ENCODE assay signal across 1 cellular context in the genomic region with DNA sequence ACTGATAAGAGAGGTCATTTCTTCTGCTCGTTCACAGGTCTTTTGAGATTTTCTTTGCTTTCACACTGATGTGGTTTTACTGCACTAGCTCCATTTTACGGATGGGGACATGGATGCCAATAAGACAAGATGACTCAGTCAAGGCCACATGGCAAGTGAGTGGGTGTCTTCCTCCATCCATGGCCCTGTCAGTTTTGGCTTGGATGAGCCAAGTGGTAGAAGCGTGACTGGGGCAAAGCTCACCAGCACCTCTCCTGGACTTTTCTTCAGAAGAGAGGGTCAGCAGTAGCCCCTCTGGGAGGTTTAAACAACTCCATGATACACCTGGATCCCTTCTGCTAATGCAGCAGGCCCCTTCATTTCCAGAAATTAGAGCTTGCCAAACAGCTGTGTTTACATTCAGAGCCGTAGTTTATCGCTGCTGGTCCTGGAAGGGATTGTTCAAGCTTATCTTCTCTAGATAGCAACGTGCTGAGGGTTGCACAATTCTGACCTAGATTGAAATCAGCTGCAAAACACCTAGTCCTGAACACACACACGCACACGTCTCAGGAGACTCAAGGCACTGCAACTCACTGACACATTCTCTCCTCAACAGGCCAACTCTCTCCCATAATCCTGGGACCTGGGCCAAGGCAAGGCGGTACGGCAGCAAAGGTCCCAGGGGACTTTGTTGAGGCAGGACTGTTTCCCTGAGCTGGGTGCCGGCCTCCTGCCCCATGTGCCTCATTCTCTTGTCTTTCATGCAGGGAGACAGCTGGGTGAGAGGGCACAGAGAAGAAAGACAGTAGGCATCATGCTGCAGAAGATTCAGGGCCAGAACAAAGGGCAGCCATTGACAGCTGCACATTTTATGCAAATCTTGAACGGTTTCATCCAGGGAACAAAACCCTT.
TF ChIP-seq lines count a peak whose summit lies in the region.

No MANE protein-coding gene starts in this region.

TF ChIP-seq in K562, 482 proteins besides CTCF, POLR2A, EP300 and RAD21 (continued from another document and continues in another):
- TF ChIP-seq, protein P1, sequence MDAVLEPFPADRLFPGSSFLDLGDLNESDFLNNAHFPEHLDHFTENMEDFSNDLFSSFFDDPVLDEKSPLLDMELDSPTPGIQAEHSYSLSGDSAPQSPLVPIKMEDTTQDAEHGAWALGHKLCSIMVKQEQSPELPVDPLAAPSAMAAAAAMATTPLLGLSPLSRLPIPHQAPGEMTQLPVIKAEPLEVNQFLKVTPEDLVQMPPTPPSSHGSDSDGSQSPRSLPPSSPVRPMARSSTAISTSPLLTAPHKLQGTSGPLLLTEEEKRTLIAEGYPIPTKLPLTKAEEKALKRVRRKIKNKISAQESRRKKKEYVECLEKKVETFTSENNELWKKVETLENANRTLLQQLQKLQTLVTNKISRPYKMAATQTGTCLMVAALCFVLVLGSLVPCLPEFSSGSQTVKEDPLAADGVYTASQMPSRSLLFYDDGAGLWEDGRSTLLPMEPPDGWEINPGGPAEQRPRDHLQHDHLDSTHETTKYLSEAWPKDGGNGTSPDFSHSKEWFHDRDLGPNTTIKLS (IDR thresholded peaks at IDR 0.05; ENCODE audit: borderline replicate concordance, low read depth), result no peak
- TF ChIP-seq PTTG1 (tag; IDR thresholded peaks at IDR 0.05; ENCODE audit: low read depth) (no peak), SMAD1 (IDR thresholded peaks at IDR 0.05; ENCODE audit: low read depth, low read length, partially characterized antibody) (no peak), NCOR1 (IDR thresholded peaks at IDR 0.05) (peak; percentile 78), CC2D1A (IDR thresholded peaks at IDR 0.05) (no peak), CREB1 (IDR thresholded peaks at IDR 0.05) (no peak), CREB1 (CRISPR knock-in tag; IDR thresholded peaks at IDR 0.05) (0 out of 2 replicates have a peak, but pooled peaks have one; percentile 13), ZBTB1 (CRISPR knock-in tag; IDR thresholded peaks at IDR 0.05; ENCODE audit: borderline replicate concordance, low read depth) (0 out of 2 replicates have a peak, but pooled peaks have one; percentile 40), MIER1 (IDR thresholded peaks at IDR 0.05; ENCODE audit: low read depth) (no peak), ZNF232 (CRISPR knock-in tag; IDR thresholded peaks at IDR 0.05) (no peak), RBBP5 (IDR thresholded peaks at IDR 0.05; ENCODE audit: borderline replicate concordance, insufficient read depth, low read length, poor library complexity, severe bottlenecking) (no peak), NR3C1 (CRISPR knock-in tag; IDR thresholded peaks at IDR 0.05) (no peak), ETS2 (tag; IDR thresholded peaks at IDR 0.05; ENCODE audit: borderline replicate concordance, poor library complexity, severe bottlenecking) (no peak), PHB (CRISPR knock-in tag; IDR thresholded peaks at IDR 0.05) (no peak), ZNF507 (tag; conservative IDR thresholded peaks at IDR 0.05) (no peak), PYGO2 (tag; IDR thresholded peaks at IDR 0.05) (no peak), ZBTB17 (CRISPR knock-in tag; IDR thresholded peaks at IDR 0.05) (no peak), KAT2B (IDR thresholded peaks at IDR 0.05; ENCODE audit: low read depth, low read length) (no peak), ZBED1 (IDR thresholded peaks at IDR 0.05) (no peak), RUNX1 (IDR thresholded peaks at IDR 0.05; ENCODE audit: low read depth) (no peak), ILF3 (IDR thresholded peaks at IDR 0.05; ENCODE audit: borderline replicate concordance) (no peak), ZNF217 (CRISPR knock-in tag; IDR thresholded peaks at IDR 0.05) (no peak)
- TF ChIP-seq, protein P2, sequence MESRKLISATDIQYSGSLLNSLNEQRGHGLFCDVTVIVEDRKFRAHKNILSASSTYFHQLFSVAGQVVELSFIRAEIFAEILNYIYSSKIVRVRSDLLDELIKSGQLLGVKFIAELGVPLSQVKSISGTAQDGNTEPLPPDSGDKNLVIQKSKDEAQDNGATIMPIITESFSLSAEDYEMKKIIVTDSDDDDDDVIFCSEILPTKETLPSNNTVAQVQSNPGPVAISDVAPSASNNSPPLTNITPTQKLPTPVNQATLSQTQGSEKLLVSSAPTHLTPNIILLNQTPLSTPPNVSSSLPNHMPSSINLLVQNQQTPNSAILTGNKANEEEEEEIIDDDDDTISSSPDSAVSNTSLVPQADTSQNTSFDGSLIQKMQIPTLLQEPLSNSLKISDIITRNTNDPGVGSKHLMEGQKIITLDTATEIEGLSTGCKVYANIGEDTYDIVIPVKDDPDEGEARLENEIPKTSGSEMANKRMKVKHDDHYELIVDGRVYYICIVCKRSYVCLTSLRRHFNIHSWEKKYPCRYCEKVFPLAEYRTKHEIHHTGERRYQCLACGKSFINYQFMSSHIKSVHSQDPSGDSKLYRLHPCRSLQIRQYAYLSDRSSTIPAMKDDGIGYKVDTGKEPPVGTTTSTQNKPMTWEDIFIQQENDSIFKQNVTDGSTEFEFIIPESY (CRISPR knock-in tag; IDR thresholded peaks at IDR 0.05), result no peak
- TF ChIP-seq, protein P3, sequence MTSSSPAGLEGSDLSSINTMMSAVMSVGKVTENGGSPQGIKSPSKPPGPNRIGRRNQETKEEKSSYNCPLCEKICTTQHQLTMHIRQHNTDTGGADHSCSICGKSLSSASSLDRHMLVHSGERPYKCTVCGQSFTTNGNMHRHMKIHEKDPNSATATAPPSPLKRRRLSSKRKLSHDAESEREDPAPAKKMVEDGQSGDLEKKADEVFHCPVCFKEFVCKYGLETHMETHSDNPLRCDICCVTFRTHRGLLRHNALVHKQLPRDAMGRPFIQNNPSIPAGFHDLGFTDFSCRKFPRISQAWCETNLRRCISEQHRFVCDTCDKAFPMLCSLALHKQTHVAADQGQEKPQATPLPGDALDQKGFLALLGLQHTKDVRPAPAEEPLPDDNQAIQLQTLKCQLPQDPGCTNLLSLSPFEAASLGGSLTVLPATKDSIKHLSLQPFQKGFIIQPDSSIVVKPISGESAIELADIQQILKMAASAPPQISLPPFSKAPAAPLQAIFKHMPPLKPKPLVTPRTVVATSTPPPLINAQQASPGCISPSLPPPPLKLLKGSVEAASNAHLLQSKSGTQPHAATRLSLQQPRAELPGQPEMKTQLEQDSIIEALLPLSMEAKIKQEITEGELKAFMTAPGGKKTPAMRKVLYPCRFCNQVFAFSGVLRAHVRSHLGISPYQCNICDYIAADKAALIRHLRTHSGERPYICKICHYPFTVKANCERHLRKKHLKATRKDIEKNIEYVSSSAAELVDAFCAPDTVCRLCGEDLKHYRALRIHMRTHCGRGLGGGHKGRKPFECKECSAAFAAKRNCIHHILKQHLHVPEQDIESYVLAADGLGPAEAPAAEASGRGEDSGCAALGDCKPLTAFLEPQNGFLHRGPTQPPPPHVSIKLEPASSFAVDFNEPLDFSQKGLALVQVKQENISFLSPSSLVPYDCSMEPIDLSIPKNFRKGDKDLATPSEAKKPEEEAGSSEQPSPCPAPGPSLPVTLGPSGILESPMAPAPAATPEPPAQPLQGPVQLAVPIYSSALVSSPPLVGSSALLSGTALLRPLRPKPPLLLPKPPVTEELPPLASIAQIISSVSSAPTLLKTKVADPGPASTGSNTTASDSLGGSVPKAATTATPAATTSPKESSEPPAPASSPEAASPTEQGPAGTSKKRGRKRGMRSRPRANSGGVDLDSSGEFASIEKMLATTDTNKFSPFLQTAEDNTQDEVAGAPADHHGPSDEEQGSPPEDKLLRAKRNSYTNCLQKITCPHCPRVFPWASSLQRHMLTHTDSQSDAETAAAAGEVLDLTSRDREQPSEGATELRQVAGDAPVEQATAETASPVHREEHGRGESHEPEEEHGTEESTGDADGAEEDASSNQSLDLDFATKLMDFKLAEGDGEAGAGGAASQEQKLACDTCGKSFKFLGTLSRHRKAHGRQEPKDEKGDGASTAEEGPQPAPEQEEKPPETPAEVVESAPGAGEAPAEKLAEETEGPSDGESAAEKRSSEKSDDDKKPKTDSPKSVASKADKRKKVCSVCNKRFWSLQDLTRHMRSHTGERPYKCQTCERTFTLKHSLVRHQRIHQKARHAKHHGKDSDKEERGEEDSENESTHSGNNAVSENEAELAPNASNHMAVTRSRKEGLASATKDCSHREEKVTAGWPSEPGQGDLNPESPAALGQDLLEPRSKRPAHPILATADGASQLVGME (CRISPR knock-in tag; IDR thresholded peaks at IDR 0.05), result 0 out of 2 replicates have a peak, but pooled peaks have one; percentile 27
- TF ChIP-seq, protein P4, sequence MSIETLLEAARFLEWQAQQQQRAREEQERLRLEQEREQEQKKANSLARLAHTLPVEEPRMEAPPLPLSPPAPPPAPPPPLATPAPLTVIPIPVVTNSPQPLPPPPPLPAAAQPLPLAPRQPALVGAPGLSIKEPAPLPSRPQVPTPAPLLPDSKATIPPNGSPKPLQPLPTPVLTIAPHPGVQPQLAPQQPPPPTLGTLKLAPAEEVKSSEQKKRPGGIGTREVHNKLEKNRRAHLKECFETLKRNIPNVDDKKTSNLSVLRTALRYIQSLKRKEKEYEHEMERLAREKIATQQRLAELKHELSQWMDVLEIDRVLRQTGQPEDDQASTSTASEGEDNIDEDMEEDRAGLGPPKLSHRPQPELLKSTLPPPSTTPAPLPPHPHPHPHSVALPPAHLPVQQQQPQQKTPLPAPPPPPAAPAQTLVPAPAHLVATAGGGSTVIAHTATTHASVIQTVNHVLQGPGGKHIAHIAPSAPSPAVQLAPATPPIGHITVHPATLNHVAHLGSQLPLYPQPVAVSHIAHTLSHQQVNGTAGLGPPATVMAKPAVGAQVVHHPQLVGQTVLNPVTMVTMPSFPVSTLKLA (conservative IDR thresholded peaks at IDR 0.05), result peak in 1 of 2 experiments; percentile 59; a peak in 2 of 4 replicates
- TF ChIP-seq, protein P5, sequence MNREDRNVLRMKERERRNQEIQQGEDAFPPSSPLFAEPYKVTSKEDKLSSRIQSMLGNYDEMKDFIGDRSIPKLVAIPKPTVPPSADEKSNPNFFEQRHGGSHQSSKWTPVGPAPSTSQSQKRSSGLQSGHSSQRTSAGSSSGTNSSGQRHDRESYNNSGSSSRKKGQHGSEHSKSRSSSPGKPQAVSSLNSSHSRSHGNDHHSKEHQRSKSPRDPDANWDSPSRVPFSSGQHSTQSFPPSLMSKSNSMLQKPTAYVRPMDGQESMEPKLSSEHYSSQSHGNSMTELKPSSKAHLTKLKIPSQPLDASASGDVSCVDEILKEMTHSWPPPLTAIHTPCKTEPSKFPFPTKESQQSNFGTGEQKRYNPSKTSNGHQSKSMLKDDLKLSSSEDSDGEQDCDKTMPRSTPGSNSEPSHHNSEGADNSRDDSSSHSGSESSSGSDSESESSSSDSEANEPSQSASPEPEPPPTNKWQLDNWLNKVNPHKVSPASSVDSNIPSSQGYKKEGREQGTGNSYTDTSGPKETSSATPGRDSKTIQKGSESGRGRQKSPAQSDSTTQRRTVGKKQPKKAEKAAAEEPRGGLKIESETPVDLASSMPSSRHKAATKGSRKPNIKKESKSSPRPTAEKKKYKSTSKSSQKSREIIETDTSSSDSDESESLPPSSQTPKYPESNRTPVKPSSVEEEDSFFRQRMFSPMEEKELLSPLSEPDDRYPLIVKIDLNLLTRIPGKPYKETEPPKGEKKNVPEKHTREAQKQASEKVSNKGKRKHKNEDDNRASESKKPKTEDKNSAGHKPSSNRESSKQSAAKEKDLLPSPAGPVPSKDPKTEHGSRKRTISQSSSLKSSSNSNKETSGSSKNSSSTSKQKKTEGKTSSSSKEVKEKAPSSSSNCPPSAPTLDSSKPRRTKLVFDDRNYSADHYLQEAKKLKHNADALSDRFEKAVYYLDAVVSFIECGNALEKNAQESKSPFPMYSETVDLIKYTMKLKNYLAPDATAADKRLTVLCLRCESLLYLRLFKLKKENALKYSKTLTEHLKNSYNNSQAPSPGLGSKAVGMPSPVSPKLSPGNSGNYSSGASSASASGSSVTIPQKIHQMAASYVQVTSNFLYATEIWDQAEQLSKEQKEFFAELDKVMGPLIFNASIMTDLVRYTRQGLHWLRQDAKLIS (CRISPR knock-in tag; IDR thresholded peaks at IDR 0.05), result 0 out of 2 replicates have a peak, but pooled peaks have one; percentile 24
- TF ChIP-seq, protein P6, sequence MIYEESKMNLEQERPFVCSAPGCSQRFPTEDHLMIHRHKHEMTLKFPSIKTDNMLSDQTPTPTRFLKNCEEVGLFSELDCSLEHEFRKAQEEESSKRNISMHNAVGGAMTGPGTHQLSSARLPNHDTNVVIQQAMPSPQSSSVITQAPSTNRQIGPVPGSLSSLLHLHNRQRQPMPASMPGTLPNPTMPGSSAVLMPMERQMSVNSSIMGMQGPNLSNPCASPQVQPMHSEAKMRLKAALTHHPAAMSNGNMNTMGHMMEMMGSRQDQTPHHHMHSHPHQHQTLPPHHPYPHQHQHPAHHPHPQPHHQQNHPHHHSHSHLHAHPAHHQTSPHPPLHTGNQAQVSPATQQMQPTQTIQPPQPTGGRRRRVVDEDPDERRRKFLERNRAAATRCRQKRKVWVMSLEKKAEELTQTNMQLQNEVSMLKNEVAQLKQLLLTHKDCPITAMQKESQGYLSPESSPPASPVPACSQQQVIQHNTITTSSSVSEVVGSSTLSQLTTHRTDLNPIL (CRISPR knock-in tag; IDR thresholded peaks at IDR 0.05), result no peak
- TF ChIP-seq, protein P7, sequence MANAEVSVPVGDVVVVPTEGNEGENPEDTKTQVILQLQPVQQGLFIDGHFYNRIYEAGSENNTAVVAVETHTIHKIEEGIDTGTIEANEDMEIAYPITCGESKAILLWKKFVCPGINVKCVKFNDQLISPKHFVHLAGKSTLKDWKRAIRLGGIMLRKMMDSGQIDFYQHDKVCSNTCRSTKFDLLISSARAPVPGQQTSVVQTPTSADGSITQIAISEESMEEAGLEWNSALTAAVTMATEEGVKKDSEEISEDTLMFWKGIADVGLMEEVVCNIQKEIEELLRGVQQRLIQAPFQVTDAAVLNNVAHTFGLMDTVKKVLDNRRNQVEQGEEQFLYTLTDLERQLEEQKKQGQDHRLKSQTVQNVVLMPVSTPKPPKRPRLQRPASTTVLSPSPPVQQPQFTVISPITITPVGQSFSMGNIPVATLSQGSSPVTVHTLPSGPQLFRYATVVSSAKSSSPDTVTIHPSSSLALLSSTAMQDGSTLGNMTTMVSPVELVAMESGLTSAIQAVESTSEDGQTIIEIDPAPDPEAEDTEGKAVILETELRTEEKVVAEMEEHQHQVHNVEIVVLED (CRISPR knock-in tag; IDR thresholded peaks at IDR 0.05), result 0 out of 2 replicates have a peak, but pooled peaks have one; percentile 25
- TF ChIP-seq, protein P8, sequence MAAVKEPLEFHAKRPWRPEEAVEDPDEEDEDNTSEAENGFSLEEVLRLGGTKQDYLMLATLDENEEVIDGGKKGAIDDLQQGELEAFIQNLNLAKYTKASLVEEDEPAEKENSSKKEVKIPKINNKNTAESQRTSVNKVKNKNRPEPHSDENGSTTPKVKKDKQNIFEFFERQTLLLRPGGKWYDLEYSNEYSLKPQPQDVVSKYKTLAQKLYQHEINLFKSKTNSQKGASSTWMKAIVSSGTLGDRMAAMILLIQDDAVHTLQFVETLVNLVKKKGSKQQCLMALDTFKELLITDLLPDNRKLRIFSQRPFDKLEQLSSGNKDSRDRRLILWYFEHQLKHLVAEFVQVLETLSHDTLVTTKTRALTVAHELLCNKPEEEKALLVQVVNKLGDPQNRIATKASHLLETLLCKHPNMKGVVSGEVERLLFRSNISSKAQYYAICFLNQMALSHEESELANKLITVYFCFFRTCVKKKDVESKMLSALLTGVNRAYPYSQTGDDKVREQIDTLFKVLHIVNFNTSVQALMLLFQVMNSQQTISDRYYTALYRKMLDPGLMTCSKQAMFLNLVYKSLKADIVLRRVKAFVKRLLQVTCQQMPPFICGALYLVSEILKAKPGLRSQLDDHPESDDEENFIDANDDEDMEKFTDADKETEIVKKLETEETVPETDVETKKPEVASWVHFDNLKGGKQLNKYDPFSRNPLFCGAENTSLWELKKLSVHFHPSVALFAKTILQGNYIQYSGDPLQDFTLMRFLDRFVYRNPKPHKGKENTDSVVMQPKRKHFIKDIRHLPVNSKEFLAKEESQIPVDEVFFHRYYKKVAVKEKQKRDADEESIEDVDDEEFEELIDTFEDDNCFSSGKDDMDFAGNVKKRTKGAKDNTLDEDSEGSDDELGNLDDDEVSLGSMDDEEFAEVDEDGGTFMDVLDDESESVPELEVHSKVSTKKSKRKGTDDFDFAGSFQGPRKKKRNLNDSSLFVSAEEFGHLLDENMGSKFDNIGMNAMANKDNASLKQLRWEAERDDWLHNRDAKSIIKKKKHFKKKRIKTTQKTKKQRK (IDR thresholded peaks at IDR 0.05; ENCODE audit: borderline replicate concordance, low read depth, low read length), result no peak
